Comparison of ENCODE assay signal across 30 cellular contexts in genomic region chr10:11050301-11051000, GRCh38. TPM values are rescaled to one million over a fixed set of nuclear protein-coding genes. Genes with fewer than 3 reads are reported as not detected.
DNase-seq lines count a peak whose midpoint lies in the region; TF ChIP-seq lines count a peak whose summit lies in the region.
"Had no signal": no experiment of that assay in that cellular context is flagged by ENCODE, and none has a peak within 500 bp of the region (broad histone marks: within the 10 kb centered on the region; RNA-seq: fewer than 3 reads in every experiment).

No MANE protein-coding gene starts in this region.

- intact Hi-C loops in esophagus squamous epithelium (cut with DNase I), result no loop called here

- H3K4me3 Mint-ChIP-seq in nephron progenitor cell, result no peak overlapping the region
- H3K4me3 Mint-ChIP-seq: activated CD4-positive, alpha-beta T cell treated with anti-CD3 and anti-CD28 coated beads, Interleukin-2, amount 10 ng/mL, durations not matched to agents 24 days and 14 days; activated CD8-positive, alpha-beta memory T cell treated with anti-CD3 and anti-CD28 coated beads, Interleukin-2, amount 10 ng/mL, durations not matched to agents 7 days and 5 days; activated T-cell treated with anti-CD3 and anti-CD28 coated beads, Interleukin-2, amount 50 U/mL, for 72 hours; central memory CD8-positive, alpha-beta T cell had no signal

- H3K36me3 Mint-ChIP-seq in nephron progenitor cell (ENCODE audit: low read depth), result no peaks in the 10 kb centered on the region
- H3K36me3 Mint-ChIP-seq: activated CD8-positive, alpha-beta memory T cell treated with anti-CD3 and anti-CD28 coated beads, Interleukin-2, amount 10 ng/mL, durations not matched to agents 7 days and 5 days had no signal

- TF ChIP-seq CTCF in esophagus squamous epithelium (IDR thresholded peaks at IDR 0.05) (no peak), nephron progenitor cell (IDR thresholded peaks at IDR 0.05) (no peak), tibial nerve (IDR thresholded peaks at IDR 0.05) (no peak)

- TF ChIP-seq POLR2A in esophagus squamous epithelium (IDR thresholded peaks at IDR 0.05) (no peak), tibial nerve (IDR thresholded peaks at IDR 0.05) (no peak)

- peak overlapping the region in 3 of 4 donors; percentile 13 to 42 (median 29) for H3K27ac ChIP-seq in esophagus squamous epithelium
- peak overlapping the region; percentile 58 to 94 (median 76) for H3K27ac ChIP-seq in tibial nerve
- H3K27ac ChIP-seq: HL-60, left lung, neutrophil, suprapubic skin, VCaP had no signal

- H3K27me3 ChIP-seq in esophagus squamous epithelium, result peaks cover 0 to 4% (median 0%) of the 10 kb centered on the region in 4 donors
- no peaks in the 10 kb centered on the region for H3K27me3 ChIP-seq in tibial nerve
- H3K27me3 ChIP-seq: left lung, suprapubic skin had no signal

- peak; percentile 56 for DNase-seq in cerebellar cortex (ENCODE audit: low spot score)
- no peak for DNase-seq in esophagus squamous epithelium (lab: John Stamatoyannopoulos, UW)
- DNase-seq in nephron progenitor cell, result no peak
- no peak for DNase-seq in tibial nerve (ENCODE audit: low spot score in 2 of 2)
- no peak for DNase-seq in HK-2 (ENCODE audit: unreplicated experiment)
- DNase-seq in stimulated activated CD4-positive, alpha-beta T cell treated with anti-CD3 and anti-CD28 coated beads, Interleukin-2, amount 100 ng/mL, for 48 hours, result no peak
- DNase-seq in NCI-H1694 (lab: John Stamatoyannopoulos, UW), result no peak
- DNase-seq: activated CD4-positive, alpha-beta T cell treated with anti-CD3 and anti-CD28 coated beads, Interleukin-2, amount 10 ng/mL, durations not matched to agents 24 days and 14 days; activated CD8-positive, alpha-beta memory T cell treated with anti-CD3 and anti-CD28 coated beads, Interleukin-2, amount 10 ng/mL, durations not matched to agents 7 days and 5 days; activated naive CD4-positive, alpha-beta T cell treated with anti-CD3 and anti-CD28 coated beads, Interleukin-2, amount 50 U/mL, for 16 hours; activated T-cell treated with anti-CD3 and anti-CD28 coated beads, Interleukin-2, amount 50 U/mL, for 72 hours; amygdala; effector CD4-positive, alpha-beta T cell; foreskin fibroblast; HCEC 1CT; hippocampal formation; Kasumi-1; left lung; MV-4-11; NCI-H1930; NCI-H748 treated with DMSO at 0.1 percent for 48 hours; stimulated activated CD4-positive, alpha-beta T cell treated with anti-CD3 and anti-CD28 coated beads, Interleukin-1b, Interleukin-23, amount 100 ng/mL, for 48 hours had no signal

- no peaks in the 10 kb centered on the region for H3K36me3 ChIP-seq in esophagus squamous epithelium
- no peaks in the 10 kb centered on the region for H3K36me3 ChIP-seq in tibial nerve
- H3K36me3 ChIP-seq: left lung, neutrophil, suprapubic skin had no signal

- H3K4me1 ChIP-seq in esophagus squamous epithelium (peaks cover 0 to 45% (median 21%) of the 10 kb centered on the region in 3 donors), tibial nerve (peaks cover 0 to 85% (median 45%) of the 10 kb centered on the region in 4 donors)
- H3K4me1 ChIP-seq: left lung had no signal

- peak overlapping the region; percentile 7 for H3K27ac Mint-ChIP-seq in nephron progenitor cell
- H3K27ac Mint-ChIP-seq: activated CD4-positive, alpha-beta T cell treated with anti-CD3 and anti-CD28 coated beads, Interleukin-2, amount 10 ng/mL, durations not matched to agents 24 days and 14 days; activated CD8-positive, alpha-beta memory T cell treated with anti-CD3 and anti-CD28 coated beads, Interleukin-2, amount 10 ng/mL, durations not matched to agents 7 days and 5 days; activated T-cell treated with anti-CD3 and anti-CD28 coated beads, Interleukin-2, amount 50 U/mL, for 72 hours; progenitor cell of endocrine pancreas had no signal

- no peak overlapping the region for H3K4me3 ChIP-seq in esophagus squamous epithelium
- H3K4me3 ChIP-seq in tibial nerve, result no peak overlapping the region
- H3K4me3 ChIP-seq: GM12878, left lung, skin epidermis, suprapubic skin had no signal

- H3K9me3 Mint-ChIP-seq in nephron progenitor cell, result no peaks in the 10 kb centered on the region
- H3K9me3 Mint-ChIP-seq: activated T-cell treated with anti-CD3 and anti-CD28 coated beads, Interleukin-2, amount 50 U/mL, for 72 hours; central memory CD8-positive, alpha-beta T cell had no signal

- peaks cover 51% of the 10 kb centered on the region for H3K4me1 Mint-ChIP-seq in nephron progenitor cell
- H3K4me1 Mint-ChIP-seq: activated CD8-positive, alpha-beta memory T cell treated with anti-CD3 and anti-CD28 coated beads, Interleukin-2, amount 10 ng/mL, durations not matched to agents 7 days and 5 days; central memory CD8-positive, alpha-beta T cell had no signal

- WGBS in esophagus squamous epithelium, 2 donors, result 79 to 84% methylated on average over 8 of the region's 8 CpGs
- WGBS in tibial nerve, 2 donors, result 64% methylated on average over 8 of the region's 8 CpGs

- H3K27me3 Mint-ChIP-seq in nephron progenitor cell (ENCODE audit: low read depth, poor library complexity), result peaks cover 7% of the 10 kb centered on the region

- TF ChIP-seq EP300 in tibial nerve (IDR thresholded peaks at IDR 0.05), result peak in 1 of 2 donors; percentile 37

- no peaks in the 10 kb centered on the region for H3K9me3 ChIP-seq in esophagus squamous epithelium
- H3K9me3 ChIP-seq in tibial nerve, result no peaks in the 10 kb centered on the region
- H3K9me3 ChIP-seq: left lung, neutrophil, suprapubic skin had no signal

RNA-seq across cellular contexts. Expression of gene CELF2, which starts 32.8 kb away (rescaled TPM):
- total RNA-seq in esophagus squamous epithelium (10 to 100 TPM in 2 of 4 donors, 1 to 10 TPM in 2; 4.2 to 62.4 (median 13.5) TPM), tibial nerve (100 to 1,000 TPM; 106 to 127 (median 120) TPM)
